1 cellular context compared by ENCODE assay signal in genomic region chr5:132868754-132869153, GRCh38.
TF ChIP-seq lines count a peak whose summit lies in the region.

No MANE protein-coding gene starts in this region.

TF ChIP-seq in endothelial cell of umbilical vein, 7 proteins besides CTCF, POLR2A, EP300 and RAD21:
- no peak for TF ChIP-seq MYC (IDR thresholded peaks at IDR 0.05; ENCODE audit: low read depth, low read length)
- no peak for TF ChIP-seq EZH2 (IDR thresholded peaks at IDR 0.05; ENCODE audit: borderline replicate concordance, low read depth, low read length, severe bottlenecking)
- TF ChIP-seq POLR2AphosphoS5 (IDR thresholded peaks at IDR 0.05; ENCODE audit: insufficient read depth, low read depth, low read length) = peak; percentile 11
